18 cellular contexts compared by ENCODE assay signal in genomic region chr5:142303576-142303975, GRCh38. TPM values are rescaled to one million over a fixed set of nuclear protein-coding genes. Genes with fewer than 3 reads are reported as not detected.
DNase-seq lines count a peak whose midpoint lies in the region; ATAC-seq and TF ChIP-seq lines count a peak whose summit lies in the region.
"Had no signal": no experiment of that assay in that cellular context is flagged by ENCODE, and none has a peak within 500 bp of the region (broad histone marks: within the 10 kb centered on the region; RNA-seq: fewer than 3 reads in every experiment).

No MANE protein-coding gene starts in this region.

- H3K36me3 ChIP-seq in DND-41 (ENCODE audit: insufficient read depth, low read length) (no peaks in the 10 kb centered on the region), mesendoderm (ENCODE audit: control insufficient read depth, insufficient read depth, low read length) (no peaks in the 10 kb centered on the region), body of pancreas (replicated peaks in 1 of 2; ENCODE audit: insufficient read depth in 1 of 2, low read depth in 2 of 2) (no peaks in the 10 kb centered on the region)

- H3K4me3 ChIP-seq in DND-41 (ENCODE audit: low read depth in 1 of 2, low read length in 2 of 2) (no peak overlapping the region), choroid plexus epithelial cell (ENCODE audit: low read depth, low read length) (no peak overlapping the region), mesendoderm (ENCODE audit: low read length) (no peak overlapping the region), body of pancreas (no peak overlapping the region)
- H3K4me3 ChIP-seq: GM12878, MG63 had no signal

- TF ChIP-seq CTCF in DND-41 (IDR thresholded peaks at IDR 0.05; ENCODE audit: borderline replicate concordance, extremely low read depth, low read length, poor library complexity, severe bottlenecking) (no peak), choroid plexus epithelial cell (conservative IDR thresholded peaks at IDR 0.05; ENCODE audit: low read depth, low read length) (no peak), body of pancreas (IDR thresholded peaks at IDR 0.05) (no peak)

- peaks cover 18% of the 10 kb centered on the region for H3K79me1 ChIP-seq in mesendoderm (ENCODE audit: low read length)

- H3K79me2 ChIP-seq in DND-41 (ENCODE audit: insufficient read depth, low read length): no peaks in the 10 kb centered on the region
- peaks cover 69% of the 10 kb centered on the region for H3K79me2 ChIP-seq in mesendoderm (ENCODE audit: control insufficient read depth, insufficient read depth, low read length)

- DNase-seq in DND-41 (no peak), HT1080 (ENCODE audit: low read depth) (peak; percentile 46), choroid plexus epithelial cell (ENCODE audit: low read depth) (peak; percentile 42), mesendoderm (no peak), anterior cingulate cortex (lab: John Stamatoyannopoulos, UW) (no peak), body of pancreas (no peak)
- no peak for DNase-seq in activated CD4-positive, alpha-beta T cell treated with anti-CD3 and anti-CD28 coated beads for 48 hours
- DNase-seq: C1 segment of cervical spinal cord, DMS153, MG63, NCI-H1105, NCI-H1694 treated with DMSO at 0.1 percent for 48 hours, NCI-H446 treated with DMSO at 0.1 percent for 48 hours, NCI-H774 had no signal

- no peak for TF ChIP-seq POLR2A in body of pancreas (IDR thresholded peaks at IDR 0.05)

- H3K18ac ChIP-seq in mesendoderm (ENCODE audit: low read length): no peak overlapping the region

- ATAC-seq in DND-41 (ENCODE audit: insufficient read depth, low read depth) (peak; percentile 33; the same call in 2 of the 3 replicates), HG02973 (IDR thresholded peaks at IDR 0.05; ENCODE audit: unreplicated experiment) (no peak), body of pancreas (no peak)
- ATAC-seq: GM12878, HCT116 had no signal

- intact Hi-C loops in body of pancreas (cut with DNase I): no loop called here

- H3K27me3 ChIP-seq in DND-41 (ENCODE audit: insufficient read depth, low read length, poor library complexity) (no peaks in the 10 kb centered on the region), mesendoderm (ENCODE audit: insufficient read depth, low read length, poor library complexity) (no peaks in the 10 kb centered on the region), body of pancreas (no peaks in the 10 kb centered on the region)
- H3K27me3 ChIP-seq: MG63 had no signal

- H3K9me3 ChIP-seq in DND-41 (ENCODE audit: insufficient read depth, low read length, severe bottlenecking) (no peaks in the 10 kb centered on the region), body of pancreas (no peaks in the 10 kb centered on the region)
- H3K9me3 ChIP-seq: MG63 had no signal

- H2BK120ac ChIP-seq in mesendoderm (ENCODE audit: low read depth, low read length): no peak overlapping the region

- H3K27ac ChIP-seq in DND-41 (ENCODE audit: low read length) (no peak overlapping the region), mesendoderm (ENCODE audit: low read depth, low read length) (no peak overlapping the region), body of pancreas (no peak overlapping the region)
- H3K27ac ChIP-seq: HL-60 had no signal

- H3K4ac ChIP-seq in mesendoderm (ENCODE audit: low read depth, low read length): no peak overlapping the region

- H3K56ac ChIP-seq in mesendoderm (ENCODE audit: low read length): peak overlapping the region; percentile 36

- no CpG with 5 or more reads among the region's 6 CpGs for WGBS in mesendoderm (ENCODE audit: extremely low coverage, insufficient coverage, low lambda C conversion rate)
- 55 to 71% methylated on average over 6 of the region's 6 CpGs for WGBS in body of pancreas, 2 donors

- H4K5ac ChIP-seq in mesendoderm (ENCODE audit: low read length): no peak overlapping the region

- no peak overlapping the region for H2AK5ac ChIP-seq in mesendoderm (ENCODE audit: low read length)

- no peak overlapping the region for H2AFZ ChIP-seq in DND-41 (ENCODE audit: low read depth, low read length)

- no peaks in the 10 kb centered on the region for H4K20me1 ChIP-seq in DND-41 (ENCODE audit: insufficient read depth, low read length)

- no peak overlapping the region for H4K8ac ChIP-seq in mesendoderm (ENCODE audit: low read depth, low read length)

- H3K4me1 ChIP-seq in DND-41 (ENCODE audit: insufficient read depth, low read length) (no peaks in the 10 kb centered on the region), mesendoderm (ENCODE audit: control insufficient read depth, low read depth, low read length) (peaks cover 14% of the 10 kb centered on the region), body of pancreas (no peaks in the 10 kb centered on the region)

- H2BK5ac ChIP-seq in mesendoderm (ENCODE audit: low read length): no peak overlapping the region

- H3K4me2 ChIP-seq in DND-41 (ENCODE audit: insufficient read depth, low read length): no peak overlapping the region
- no peak overlapping the region for H3K4me2 ChIP-seq in mesendoderm (ENCODE audit: low read length)

- H3K23ac ChIP-seq in mesendoderm (ENCODE audit: low read length): no peak overlapping the region

- no peak overlapping the region for H2BK15ac ChIP-seq in mesendoderm (replicated peaks; ENCODE audit: low read depth)

- H3K9ac ChIP-seq in DND-41 (ENCODE audit: low read depth, low read length): no peak overlapping the region
- H3K9ac ChIP-seq in mesendoderm (ENCODE audit: low read length): no peak overlapping the region

RNA-seq across cellular contexts. Expression of gene SPRY4, which starts 21.2 kb away (rescaled TPM):
- 16.9 and 27.9 TPM in 2 replicates for total RNA-seq in HT1080 (2014; rRNA removed; shearing (Covaris generic))
- 18.0 and 23.4 TPM in 2 replicates for polyA plus RNA-seq in HT1080 (2015; cell fraction: cytosol; rRNA removed)
- 42.0 and 42.4 TPM in 2 replicates for polyA plus RNA-seq in HT1080 (2015; cell fraction: nucleus; rRNA removed)
- 72.5 TPM for polyA plus RNA-seq in mesendoderm (2013, experiment 1 of 2)
- 71.1 TPM for polyA plus RNA-seq in mesendoderm (2013, experiment 2 of 2)
- 10 to 100 TPM in 1 of 2 donors, 1 to 10 TPM in 1; 6.7 to 18.5 TPM for total RNA-seq in body of pancreas

Comparison
In these comparisons a context has a peak if more than half of its experiments do, and no peak if none do; other contexts are left out.
1. DNase-seq: peak in HT1080 (single experiment) and choroid plexus epithelial cell (single experiment); none in DND-41 (single experiment), mesendoderm (single experiment), anterior cingulate cortex (0 of 58), body of pancreas (0 of 4) and activated CD4-positive, alpha-beta T cell treated with anti-CD3 and anti-CD28 coated beads for 48 hours (single experiment).